Comparison of ENCODE assay signal across 22 cellular contexts in the genomic region with DNA sequence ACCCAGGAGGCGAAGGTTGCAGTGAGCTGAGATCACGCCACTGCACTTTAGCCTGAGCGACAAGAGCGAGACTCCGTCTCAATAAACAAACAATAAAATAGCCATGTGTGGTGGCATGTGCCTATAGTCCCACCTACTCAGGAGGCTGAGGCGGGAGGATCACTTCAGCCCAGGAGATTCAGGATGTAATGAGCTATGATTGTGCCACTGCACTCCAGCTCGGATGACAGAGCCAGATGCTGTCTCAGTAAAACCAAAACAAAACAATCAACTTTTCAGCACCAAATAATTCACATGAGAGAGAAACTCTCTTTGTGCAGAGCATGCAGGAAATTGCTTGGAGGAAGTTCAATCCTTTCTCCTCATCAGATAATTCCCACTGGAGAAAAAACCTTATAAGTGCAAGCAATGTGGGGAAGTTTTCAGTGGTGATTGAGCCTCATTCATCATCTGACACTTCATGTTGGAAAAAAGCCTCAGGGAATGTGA. TPM values are rescaled to one million over a fixed set of nuclear protein-coding genes. Genes with fewer than 3 reads are reported as not detected.
"Had no signal": no experiment of that assay in that cellular context is flagged by ENCODE, and none has a peak within 500 bp of the region (broad histone marks: within the 10 kb centered on the region; RNA-seq: fewer than 3 reads in every experiment).

No MANE protein-coding gene starts in this region.

- DNase-seq: activated B cell treated with CpG ODN at 0.5 μM for 24 hours; activated CD4-positive, alpha-beta T cell treated with anti-CD3 and anti-CD28 coated beads for 48 hours; activated CD8-positive, alpha-beta T cell treated with anti-CD3 and anti-CD28 coated beads for 36 hours; activated effector memory CD4-positive, alpha-beta T cell treated with Interleukin-2 at 50 U/mL for 16 hours; activated T-cell treated with anti-CD3 and anti-CD28 coated beads, Interleukin-2, amount 50 U/mL, for 4 hours; adrenal gland; head of caudate nucleus; left cardiac atrium; lower lobe of right lung; stimulated activated CD4-positive, alpha-beta T cell treated with anti-CD3 and anti-CD28 coated beads, Interleukin-1b, Interleukin-23, amount 100 ng/mL, for 48 hours; tibial artery had no signal

- FAIRE-seq: colon, endometrium, urothelium cell line had no signal

- H3K4me3 ChIP-seq: adrenal gland, cardiac muscle cell, lower lobe of right lung, tibial artery had no signal

- ATAC-seq: activated CD8-positive, alpha-beta T cell treated with anti-CD3 and anti-CD28 coated beads for 36 hours; activated T-cell treated with anti-CD3 and anti-CD28 coated beads, Interleukin-2, amount 50 U/mL, for 4 hours; esophagus mucosa; left cardiac atrium; lower lobe of right lung; sciatic nerve had no signal

- H3K4me1 ChIP-seq: adrenal gland, lower lobe of right lung, tibial artery had no signal

- H3K27ac ChIP-seq: adrenal gland, cardiac muscle cell, lower lobe of right lung, tibial artery had no signal

- H3K27me3 ChIP-seq: adrenal gland, cardiac muscle cell had no signal

- H3K9me3 ChIP-seq: adrenal gland, lower lobe of right lung, tibial artery had no signal

- H3K36me3 ChIP-seq: adrenal gland, cardiac muscle cell, lower lobe of right lung, tibial artery had no signal

RNA-seq across cellular contexts. Expression of gene MOGAT3, which starts 57.5 kb away (rescaled TPM):
- total RNA-seq: activated B cell treated with CpG ODN at 0.5 μM for 24 hours; activated CD8-positive, alpha-beta T cell treated with anti-CD3 and anti-CD28 coated beads for 36 hours; activated T-cell treated with anti-CD3 and anti-CD28 coated beads, Interleukin-2, amount 50 U/mL, for 4 hours; adrenal gland; cardiac muscle cell; esophagus mucosa; fibroblast of villous mesenchyme; left cardiac atrium; lower lobe of right lung; myocyte; osteoblast; pulmonary artery endothelial cell; sciatic nerve had no signal
- polyA plus RNA-seq: adrenal gland, cardiac muscle cell, neural cell had no signal
